9 cellular contexts compared by ENCODE assay signal in the genomic region with DNA sequence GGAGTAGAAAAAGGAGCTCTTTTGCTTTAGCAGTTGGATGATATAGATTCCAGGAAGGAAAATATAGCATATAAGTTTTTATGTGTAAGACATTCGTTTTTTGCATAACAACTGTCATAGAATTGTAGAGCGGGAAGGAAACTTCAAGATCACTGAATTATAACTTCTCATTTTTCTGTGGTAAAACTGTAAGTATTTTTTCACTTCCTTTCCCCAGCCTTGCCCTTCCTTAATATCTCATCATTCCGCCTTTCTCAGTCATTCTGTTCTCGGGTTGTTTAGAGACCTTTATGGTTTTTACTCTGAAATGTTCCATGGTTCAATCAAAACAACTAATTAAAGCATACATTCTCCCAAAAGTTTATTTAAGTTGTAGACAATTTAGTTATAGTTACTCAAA. TPM values are rescaled to one million over a fixed set of nuclear protein-coding genes. Genes with fewer than 3 reads are reported as not detected.
DNase-seq lines count a peak whose midpoint lies in the region; ATAC-seq and TF ChIP-seq lines count a peak whose summit lies in the region.
"Had no signal": no experiment of that assay in that cellular context is flagged by ENCODE, and none has a peak within 500 bp of the region (broad histone marks: within the 10 kb centered on the region; RNA-seq: fewer than 3 reads in every experiment).

No MANE protein-coding gene starts in this region.

- no peaks in the 10 kb centered on the region for H3K9me3 Mint-ChIP-seq in CD4-positive, alpha-beta memory T cell
- no peaks in the 10 kb centered on the region for H3K9me3 Mint-ChIP-seq in activated T-helper 2 cell treated with anti-CD3 and anti-CD28 coated beads, Interferon-gamma antibody, Interleukin-2, Interleukin-4, amounts not matched to agents 10 μg/mL and 5 μg/mL and 100 μg/mL, durations not matched to agents 14 hours and 24 hours and 36 hours
- peaks cover 8% of the 10 kb centered on the region for H3K9me3 Mint-ChIP-seq in nephron progenitor cell

- no peak for TF ChIP-seq CTCF in nephron progenitor cell (IDR thresholded peaks at IDR 0.05)

- peaks cover 3 to 28% of the 10 kb centered on the region in 2 donors for H3K36me3 Mint-ChIP-seq in CD4-positive, alpha-beta memory T cell
- peaks cover 63% of the 10 kb centered on the region for H3K36me3 Mint-ChIP-seq in activated T-helper 2 cell treated with anti-CD3 and anti-CD28 coated beads, Interferon-gamma antibody, Interleukin-2, Interleukin-4, amounts not matched to agents 10 μg/mL and 5 μg/mL and 100 μg/mL, durations not matched to agents 14 hours and 24 hours and 36 hours (ENCODE audit: low read depth)
- peaks cover 19% of the 10 kb centered on the region for H3K36me3 Mint-ChIP-seq in nephron progenitor cell (ENCODE audit: low read depth)

- no peaks in the 10 kb centered on the region for H3K27me3 Mint-ChIP-seq in CD4-positive, alpha-beta memory T cell
- no peaks in the 10 kb centered on the region for H3K27me3 Mint-ChIP-seq in activated T-helper 2 cell treated with anti-CD3 and anti-CD28 coated beads, Interferon-gamma antibody, Interleukin-2, Interleukin-4, amounts not matched to agents 10 μg/mL and 5 μg/mL and 100 μg/mL, durations not matched to agents 14 hours and 24 hours and 36 hours (ENCODE audit: low read depth)
- H3K27me3 Mint-ChIP-seq in nephron progenitor cell (ENCODE audit: low read depth, poor library complexity): peaks cover 35% of the 10 kb centered on the region

- DNase-seq in CD4-positive, alpha-beta memory T cell: no peak
- no peak for DNase-seq in activated T-helper 2 cell treated with anti-CD3 and anti-CD28 coated beads, Interferon-gamma antibody, Interleukin-2, Interleukin-4, amounts not matched to agents 10 μg/mL and 5 μg/mL and 100 μg/mL, durations not matched to agents 14 hours and 24 hours and 36 hours (ENCODE audit: low spot score)
- DNase-seq in nephron progenitor cell: no peak
- no peak for DNase-seq in islet precursor cell
- no peak for DNase-seq in stimulated activated CD4-positive, alpha-beta T cell treated with anti-CD3 and anti-CD28 coated beads, Interleukin-2, amount 100 ng/mL, for 48 hours
- no peak for DNase-seq in effector CD4-positive, alpha-beta T cell
- DNase-seq: NCI-H2029 had no signal

- no peaks in the 10 kb centered on the region for H3K27me3 ChIP-seq in CD4-positive, alpha-beta memory T cell (ENCODE audit: insufficient read depth, low read length)
- peaks cover 13% of the 10 kb centered on the region; the same call in 1 of the 2 replicates for H3K27me3 ChIP-seq in HUES64 (ENCODE audit: insufficient read depth, low read length)

- peak overlapping the region in 1 of 2 donors; percentile 83 for H3K4me3 ChIP-seq in CD4-positive, alpha-beta memory T cell (ENCODE audit: low read length in 2 of 2)
- peak overlapping the region; percentile 73; the same call in 1 of the 2 replicates for H3K4me3 ChIP-seq in HUES64 (ENCODE audit: low read length)

- peaks cover 28 to 50% (median 40%) of the 10 kb centered on the region in 4 donors for H3K4me1 Mint-ChIP-seq in CD4-positive, alpha-beta memory T cell
- H3K4me1 Mint-ChIP-seq in activated T-helper 2 cell treated with anti-CD3 and anti-CD28 coated beads, Interferon-gamma antibody, Interleukin-2, Interleukin-4, amounts not matched to agents 10 μg/mL and 5 μg/mL and 100 μg/mL, durations not matched to agents 14 hours and 24 hours and 36 hours (ENCODE audit: low read depth): peaks cover 56% of the 10 kb centered on the region
- H3K4me1 Mint-ChIP-seq in nephron progenitor cell: peaks cover 35% of the 10 kb centered on the region

- 97% methylated on average over 4 of the region's 4 CpGs for WGBS in HUES64

- H3K9me3 ChIP-seq in CD4-positive, alpha-beta memory T cell (ENCODE audit: control insufficient read depth in 1 of 2, low read length in 2 of 2): no peaks in the 10 kb centered on the region
- no peaks in the 10 kb centered on the region for H3K9me3 ChIP-seq in HUES64 (ENCODE audit: insufficient read depth, low read depth, low read length)

- no peak overlapping the region for H3K9ac ChIP-seq in HUES64 (ENCODE audit: low read depth, low read length)

- POLR2A ChIA-PET in CD4-positive, alpha-beta memory T cell (lab: Charles Lee; ENCODE audit: partially characterized antibody): interaction anchor here (1.7 kb wide), 1 partner anchor 580 kb away, joined by 4 read pairs; a partner anchor contains a TSS

- peak overlapping the region in 6 of 7 donors; percentile 48 to 98 (median 84) for H3K27ac Mint-ChIP-seq in CD4-positive, alpha-beta memory T cell
- peak overlapping the region; percentile 67 for H3K27ac Mint-ChIP-seq in activated T-helper 2 cell treated with anti-CD3 and anti-CD28 coated beads, Interferon-gamma antibody, Interleukin-2, Interleukin-4, amounts not matched to agents 10 μg/mL and 5 μg/mL and 100 μg/mL, durations not matched to agents 14 hours and 24 hours and 36 hours
- no peak overlapping the region for H3K27ac Mint-ChIP-seq in nephron progenitor cell

- H3K27ac ChIP-seq in CD4-positive, alpha-beta memory T cell (ENCODE audit: low read depth, low read length): no peak overlapping the region
- no peak overlapping the region for H3K27ac ChIP-seq in HUES64 (ENCODE audit: low read depth, low read length)

- H3K4me3 Mint-ChIP-seq in CD4-positive, alpha-beta memory T cell: peak overlapping the region; percentile 92 to 98 (median 94)
- peak overlapping the region; percentile 98 for H3K4me3 Mint-ChIP-seq in activated T-helper 2 cell treated with anti-CD3 and anti-CD28 coated beads, Interferon-gamma antibody, Interleukin-2, Interleukin-4, amounts not matched to agents 10 μg/mL and 5 μg/mL and 100 μg/mL, durations not matched to agents 14 hours and 24 hours and 36 hours (ENCODE audit: low read depth)
- H3K4me3 Mint-ChIP-seq in nephron progenitor cell: peak overlapping the region; percentile 95

- peaks cover 6% of the 10 kb centered on the region for H3K36me3 ChIP-seq in CD4-positive, alpha-beta memory T cell (ENCODE audit: insufficient read depth, low read length)
- H3K36me3 ChIP-seq in HUES64 (ENCODE audit: insufficient read depth, low read length): peaks cover 20% of the 10 kb centered on the region

- H3K4me1 ChIP-seq in CD4-positive, alpha-beta memory T cell (ENCODE audit: insufficient read depth, low read length): peaks cover 30% of the 10 kb centered on the region
- H3K4me1 ChIP-seq in HUES64 (ENCODE audit: insufficient read depth, low read length): peaks cover 9% of the 10 kb centered on the region; the same call in 1 of the 2 replicates

- intact Hi-C loops in CD4-positive, alpha-beta memory T cell (cut with micrococcal nuclease): loop anchor here (10.0 kb wide), 4 partner anchors 549 to 1741 kb away; a partner anchor contains a TSS
- intact Hi-C loops in activated T-helper 2 cell treated with anti-CD3 and anti-CD28 coated beads, Interferon-gamma antibody, Interleukin-2, Interleukin-4, amounts not matched to agents 10 μg/mL and 5 μg/mL and 100 μg/mL, durations not matched to agents 14 hours and 24 hours and 36 hours (cut with micrococcal nuclease): loop anchor here (5.0 to 10.0 kb wide), 3 partner anchors 184 to 549 kb away; a partner anchor contains a TSS

- CTCF ChIA-PET in CD4-positive, alpha-beta memory T cell (lab: Charles Lee; ENCODE audit: partially characterized antibody): no interaction called here

- no peak for ATAC-seq in HG02840 (IDR thresholded peaks at IDR 0.05; ENCODE audit: low FRiP score, unreplicated experiment)

RNA-seq across cellular contexts. Expression of a gene that starts 1.1 kb away (rescaled TPM):
- 1 to 10 TPM; 5.7 to 6.3 TPM for total RNA-seq in CD4-positive, alpha-beta memory T cell
- polyA plus RNA-seq in CD4-positive, alpha-beta memory T cell: 10 to 100 TPM; 11.3 to 21.2 TPM
- polyA plus RNA-seq in HUES64 (2013, experiment 1 of 2): 5.4 TPM
- polyA plus RNA-seq in HUES64 (2013, experiment 2 of 2): 7.8 TPM
- 18.5 and 19.2 TPM in 2 replicates for total RNA-seq in activated T-helper 2 cell treated with anti-CD3 and anti-CD28 coated beads, Interferon-gamma antibody, Interleukin-2, Interleukin-4, amounts not matched to agents 10 μg/mL and 5 μg/mL and 100 μg/mL, durations not matched to agents 14 hours and 24 hours and 36 hours

RNA-seq across cellular contexts. Expression of a gene that starts 1.2 kb away (rescaled TPM):
- total RNA-seq in CD4-positive, alpha-beta memory T cell: 10 to 100 TPM; 37.9 to 38.2 TPM
- 10 to 100 TPM; 18.7 to 22.3 TPM for polyA plus RNA-seq in CD4-positive, alpha-beta memory T cell
- 35.4 TPM for polyA plus RNA-seq in HUES64 (2013, experiment 1 of 2)
- polyA plus RNA-seq in HUES64 (2013, experiment 2 of 2): 44.8 TPM
- 43.4 and 44.0 TPM in 2 replicates for total RNA-seq in activated T-helper 2 cell treated with anti-CD3 and anti-CD28 coated beads, Interferon-gamma antibody, Interleukin-2, Interleukin-4, amounts not matched to agents 10 μg/mL and 5 μg/mL and 100 μg/mL, durations not matched to agents 14 hours and 24 hours and 36 hours

RNA-seq across cellular contexts. Expression of a gene that starts 58.1 kb away (rescaled TPM):
- total RNA-seq in CD4-positive, alpha-beta memory T cell: 1 to 10 TPM; 2.0 to 4.3 TPM
- under 1 TPM; 0.15 to 0.59 TPM for polyA plus RNA-seq in CD4-positive, alpha-beta memory T cell
- polyA plus RNA-seq in HUES64 (2013, experiment 1 of 2): 2.0 TPM
- 1.2 TPM for polyA plus RNA-seq in HUES64 (2013, experiment 2 of 2)
- 3.5 and 3.9 TPM in 2 replicates for total RNA-seq in activated T-helper 2 cell treated with anti-CD3 and anti-CD28 coated beads, Interferon-gamma antibody, Interleukin-2, Interleukin-4, amounts not matched to agents 10 μg/mL and 5 μg/mL and 100 μg/mL, durations not matched to agents 14 hours and 24 hours and 36 hours
